In genomic region chr17:50027639-50028206, GRCh38 we compare ENCODE assay signal across 8 cellular contexts. TPM values are rescaled to one million over a fixed set of nuclear protein-coding genes. Genes with fewer than 3 reads are reported as not detected.
DNase-seq lines count a peak whose midpoint lies in the region; TF ChIP-seq lines count a peak whose summit lies in the region.

No MANE protein-coding gene starts in this region.

- DNase-seq in CD14-positive monocyte (ENCODE audit: low spot score), result peak; percentile 80
- peak; percentile 97 for DNase-seq in LHCN-M2 (ENCODE audit: low read depth)
- DNase-seq in choroid plexus epithelial cell (ENCODE audit: low read depth), result peak; percentile 93
- no peak for DNase-seq in activated gamma-delta T cell treated with Interleukin-2 at 50 U/mL for 16 hours
- no peak for DNase-seq in NCI-H748 (lab: John Stamatoyannopoulos, UW; ENCODE audit: unreplicated experiment)
- no peak for DNase-seq in NCI-H187 treated with DMSO at 0.1 percent for 48 hours (lab: John Stamatoyannopoulos, UW)
- DNase-seq in NCI-H1417 treated with DMSO at 0.1 percent for 48 hours (lab: John Stamatoyannopoulos, UW), result no peak

- intact Hi-C loops in CD14-positive monocyte (cut with micrococcal nuclease), result loop anchor here in 1 of 2 donors (2.0 kb wide), 1 partner anchor 59 kb away; no protein-coding TSS in a partner anchor

- H3K9me3 Mint-ChIP-seq in CD14-positive monocyte, result peaks cover 0 to 3% (median 0%) of the 10 kb centered on the region in 7 donors

- peak overlapping the region; percentile 23 for H3K27ac ChIP-seq in mesodermal cell (ENCODE audit: low read depth, low read length, severe bottlenecking)

- 71 to 72% methylated on average over 14 of the region's 14 CpGs for WGBS in mesodermal cell (ENCODE audit: insufficient coverage in 2 of 2), 2 experiments

- peaks cover 19% of the 10 kb centered on the region for H3K4me1 Mint-ChIP-seq in CD14-positive monocyte

- H3K36me3 Mint-ChIP-seq in CD14-positive monocyte, result no peaks in the 10 kb centered on the region

- H3K4me3 ChIP-seq in choroid plexus epithelial cell (ENCODE audit: low read depth, low read length), result no peak overlapping the region
- no peak overlapping the region for H3K4me3 ChIP-seq in mesodermal cell (ENCODE audit: extremely low read depth, insufficient read depth, low read length, poor library complexity, severe bottlenecking)

- peak overlapping the region in 3 of 7 donors; percentile 35 to 75 (median 73) for H3K27ac Mint-ChIP-seq in CD14-positive monocyte

- H3K9me3 ChIP-seq in mesodermal cell (ENCODE audit: control insufficient read depth, low read length), result no peaks in the 10 kb centered on the region

- H3K4me1 ChIP-seq in mesodermal cell (ENCODE audit: control insufficient read depth, insufficient read depth, low read length, poor library complexity, severe bottlenecking), result peaks cover 22% of the 10 kb centered on the region

- H3K4me3 Mint-ChIP-seq in CD14-positive monocyte, result peak overlapping the region; percentile 56 to 64

- TF ChIP-seq CTCF in CD14-positive monocyte (IDR thresholded peaks at IDR 0.05), result no peak
- TF ChIP-seq CTCF in choroid plexus epithelial cell (conservative IDR thresholded peaks at IDR 0.05; ENCODE audit: low read depth, low read length), result no peak

- no peaks in the 10 kb centered on the region for H3K36me3 ChIP-seq in mesodermal cell (ENCODE audit: control insufficient read depth, insufficient read depth, low read length)

- H3K27me3 Mint-ChIP-seq in CD14-positive monocyte (ENCODE audit: low read depth in 3 of 3), result peaks cover 24 to 38% (median 26%) of the 10 kb centered on the region in 3 donors

RNA-seq across cellular contexts. Expression of gene ITGA3, which starts 28.2 kb away (rescaled TPM):
- polyA plus RNA-seq in CD14-positive monocyte, result under 1 TPM in 1 of 2 donors, not detected in 1; 0.31 TPM
- 382 and 426 TPM in 2 replicates for total RNA-seq in LHCN-M2 (2014; rRNA removed)
- 567 TPM for polyA plus RNA-seq in LHCN-M2 (2012)
- 108 TPM for polyA plus RNA-seq in mesodermal cell (2013, experiment 1 of 2)
- polyA plus RNA-seq in mesodermal cell (2013, experiment 2 of 2), result 102 TPM

RNA-seq across cellular contexts. Expression of gene DLX3, which starts 32.7 kb away (rescaled TPM):
- not detected for polyA plus RNA-seq in CD14-positive monocyte
- total RNA-seq in LHCN-M2 (2014; rRNA removed), result 0.29 and 0.32 TPM in 2 replicates
- polyA plus RNA-seq in LHCN-M2 (2012), result 0.66 TPM
- polyA plus RNA-seq in mesodermal cell (2013, experiment 1 of 2), result 1.9 TPM
- polyA plus RNA-seq in mesodermal cell (2013, experiment 2 of 2), result 1.2 TPM

RNA-seq across cellular contexts. Expression of gene DLX4, which starts 58.7 kb away (rescaled TPM):
- polyA plus RNA-seq in CD14-positive monocyte, result under 1 TPM in 1 of 2 donors, not detected in 1; 0.20 TPM
- total RNA-seq in LHCN-M2 (2014; rRNA removed), result 0.06 TPM in 1 of 2 replicates, not detected in the other
- 0.09 TPM for polyA plus RNA-seq in LHCN-M2 (2012)
- 0.66 TPM for polyA plus RNA-seq in mesodermal cell (2013, experiment 1 of 2)
- 0.25 TPM for polyA plus RNA-seq in mesodermal cell (2013, experiment 2 of 2)

Comparison
In these comparisons a context has a peak if more than half of its experiments do, and no peak if none do; other contexts are left out.
1. DNase-seq: peak in CD14-positive monocyte (single experiment), LHCN-M2 (single experiment) and choroid plexus epithelial cell (single experiment); none in activated gamma-delta T cell treated with Interleukin-2 at 50 U/mL for 16 hours (single experiment), NCI-H748 (single experiment), NCI-H187 treated with DMSO at 0.1 percent for 48 hours (single experiment) and NCI-H1417 treated with DMSO at 0.1 percent for 48 hours (single experiment).